Comparison of ENCODE assay signal across 17 cellular contexts in genomic region chr10:66828957-66829356, GRCh38.
A peak's percentile ranks its signal among the peaks of the same experiment; 100 is the strongest.
DNase-seq lines count a peak whose midpoint lies in the region; FAIRE-seq and TF ChIP-seq lines count a peak whose summit lies in the region.
"Had no signal": no experiment of that assay in that cellular context is flagged by ENCODE, and none has a peak within 500 bp of the region (broad histone marks: within the 10 kb centered on the region; RNA-seq: fewer than 3 reads in every experiment).

No MANE protein-coding gene starts in this region.

- intact Hi-C loops in thyroid gland (cut with DNase I): no loop called here

- H3K4me3 ChIP-seq in hepatocyte (no peak overlapping the region), small intestine (ENCODE audit: low read depth in 1 of 2, low read length in 2 of 2) (no peak overlapping the region), thyroid gland (replicated peaks in 1 of 3) (no peak overlapping the region)
- H3K4me3 ChIP-seq: SK-N-MC had no signal

- H3K4me1 ChIP-seq in hepatocyte (ENCODE audit: insufficient read depth): no peaks in the 10 kb centered on the region
- no peaks in the 10 kb centered on the region for H3K4me1 ChIP-seq in small intestine (ENCODE audit: control insufficient read depth in 2 of 2, insufficient read depth in 1 of 2, low read depth in 1 of 2, low read length in 1 of 2)
- H3K4me1 ChIP-seq in thyroid gland: no peaks in the 10 kb centered on the region
- H3K4me1 ChIP-seq: Caco-2 had no signal

- FAIRE-seq in H54 (lab: Jason Lieb, UNC): peak; percentile 72
- peak; percentile 79 for FAIRE-seq in RCC 7860 (lab: Jason Lieb, UNC)
- no peak for FAIRE-seq in small intestine (lab: Jason Lieb, UNC)

- WGBS in hepatocyte (ENCODE audit: low lambda C conversion rate, missing lambda C conversion rate): 81% methylated on average over 2 of the region's 2 CpGs
- 89 to 93% (median 92%) methylated on average over 2 of the region's 2 CpGs for WGBS in small intestine, 3 donors
- 92 to 95% methylated on average over 2 of the region's 2 CpGs for WGBS in thyroid gland, 2 donors

- H3K36me3 ChIP-seq in hepatocyte (replicated peaks; ENCODE audit: insufficient read depth, low read depth) (no peaks in the 10 kb centered on the region), small intestine (ENCODE audit: control insufficient read depth in 2 of 2, insufficient read depth in 2 of 2, low read length in 2 of 2) (no peaks in the 10 kb centered on the region), thyroid gland (no peaks in the 10 kb centered on the region)

- no peak overlapping the region for H2AFZ ChIP-seq in hepatocyte

- DNase-seq in H54 (ENCODE audit: insufficient read length, low spot score) (no peak), RCC 7860 (ENCODE audit: low spot score) (no peak), hepatocyte (ENCODE audit: low spot score) (peak; percentile 13), small intestine (peak; percentile 14), NCI-H774 (lab: John Stamatoyannopoulos, UW) (no peak), NCI-H526 (lab: John Stamatoyannopoulos, UW) (no peak), thyroid gland (no peak)
- DNase-seq: AML-193, Caco-2, DMS153, KG1, MM.1S, NCI-H1105, NCI-H1694, NCI-H510A treated with DMSO at 0.1 percent for 48 hours, Right ventricle myocardium superior had no signal

- no peaks in the 10 kb centered on the region for H3K9me2 ChIP-seq in hepatocyte (replicated peaks; ENCODE audit: insufficient read depth)

- H3K4me2 ChIP-seq in hepatocyte: no peak overlapping the region

- H3K9me3 ChIP-seq in hepatocyte (ENCODE audit: low read depth) (no peaks in the 10 kb centered on the region), small intestine (ENCODE audit: control insufficient read depth, low read depth) (no peaks in the 10 kb centered on the region), thyroid gland (no peaks in the 10 kb centered on the region)
- H3K9me3 ChIP-seq: Caco-2 had no signal

- no peak overlapping the region for H3K27ac ChIP-seq in hepatocyte
- no peak overlapping the region for H3K27ac ChIP-seq in small intestine (ENCODE audit: low read depth in 1 of 2, low read length in 1 of 2)
- H3K27ac ChIP-seq in thyroid gland: no peak overlapping the region
- H3K27ac ChIP-seq: SK-N-MC had no signal

- H3K27me3 ChIP-seq in hepatocyte (no peaks in the 10 kb centered on the region), small intestine (ENCODE audit: control insufficient read depth in 2 of 2, insufficient read depth in 2 of 2, low read length in 2 of 2) (no peaks in the 10 kb centered on the region), thyroid gland (no peaks in the 10 kb centered on the region)

- TF ChIP-seq CTCF in hepatocyte (IDR thresholded peaks at IDR 0.05; ENCODE audit: poor library complexity) (no peak), thyroid gland (IDR thresholded peaks at IDR 0.05) (no peak)

- TF ChIP-seq POLR2A in H54 (IDR thresholded peaks at IDR 0.05; ENCODE audit: low read depth, low read length): no peak
- no peak for TF ChIP-seq POLR2A in thyroid gland (IDR thresholded peaks at IDR 0.05)

- no peaks in the 10 kb centered on the region for H4K20me1 ChIP-seq in hepatocyte (ENCODE audit: insufficient read depth, poor library complexity, severe bottlenecking)

- no peaks in the 10 kb centered on the region for H3K79me2 ChIP-seq in hepatocyte

Comparison
In these comparisons a context has a peak if more than half of its experiments do, and no peak if none do; other contexts are left out.
1. DNase-seq: peak in hepatocyte (single experiment) and small intestine (single experiment); none in H54 (single experiment), RCC 7860 (single experiment), NCI-H774 (single experiment), NCI-H526 (0 of 2) and thyroid gland (0 of 2).